21 cellular contexts compared by ENCODE assay signal in genomic region chr16:1642753-1643152, GRCh38.
"Had no signal": no experiment of that assay in that cellular context is flagged by ENCODE, and none has a peak within 500 bp of the region (broad histone marks: within the 10 kb centered on the region; RNA-seq: fewer than 3 reads in every experiment).

No MANE protein-coding gene starts in this region.

- H3K27me3 ChIP-seq: SJSA1, upper lobe of right lung had no signal

- H3K4me3 Mint-ChIP-seq: activated B cell treated with CpG ODN at 0.5 μM for 24 hours; activated T-cell treated with anti-CD3 and anti-CD28 coated beads, Interleukin-2, amount 50 U/mL, for 4 hours; central memory CD8-positive, alpha-beta T cell; memory B cell; nephron progenitor cell; stimulated activated naive B cell treated with anti-CD40 and anti-IgM and Interleukin-4, amounts not matched to agents 10 μg/mL and 1 μg/mL and 100 μg/mL, for 72 hours had no signal

- H3K9ac ChIP-seq: parathyroid adenoma had no signal

- H3K4me2 ChIP-seq: smooth muscle cell had no signal

- H2AFZ ChIP-seq: parathyroid adenoma had no signal

- H3K27ac Mint-ChIP-seq: activated B cell treated with CpG ODN at 0.5 μM for 24 hours; memory B cell; nephron progenitor cell; stimulated activated naive B cell treated with anti-CD40 and anti-IgM and Interleukin-4, amounts not matched to agents 10 μg/mL and 1 μg/mL and 100 μg/mL, for 72 hours had no signal

- DNase-seq: activated B cell treated with CpG ODN at 0.5 μM for 24 hours; activated CD4-positive, alpha-beta T cell treated with anti-CD3 and anti-CD28 coated beads for 4 hours; activated CD4-positive, alpha-beta T cell treated with anti-CD3 and anti-CD28 coated beads, Interleukin-2, amount 50 U/mL, for 48 hours; activated CD8-positive, alpha-beta memory T cell treated with anti-CD3 and anti-CD28 coated beads, Interleukin-2, amount 50 U/mL, for 48 hours; activated naive CD4-positive, alpha-beta T cell treated with Interleukin-2 at 50 U/mL for 16 hours; activated T-cell treated with anti-CD3 and anti-CD28 coated beads, Interleukin-2, amount 50 U/mL, for 4 hours; aorta; erythroblast; foreskin fibroblast; nephron progenitor cell; stimulated activated CD4-positive, alpha-beta T cell treated with anti-CD3 and anti-CD28 coated beads, Interleukin-15, amount 100 ng/mL, for 24 hours; stimulated activated naive B cell treated with anti-CD40 and anti-IgM and Interleukin-4, amounts not matched to agents 10 μg/mL and 1 μg/mL and 100 μg/mL, for 72 hours; T1000; upper lobe of right lung had no signal

- H3K4me1 ChIP-seq: parathyroid adenoma had no signal

- H3K27me3 Mint-ChIP-seq: activated B cell treated with CpG ODN at 0.5 μM for 24 hours; central memory CD8-positive, alpha-beta T cell; memory B cell; stimulated activated naive B cell treated with anti-CD40 and anti-IgM and Interleukin-4, amounts not matched to agents 10 μg/mL and 1 μg/mL and 100 μg/mL, for 72 hours had no signal

- H3K9me3 ChIP-seq: upper lobe of right lung had no signal

- ATAC-seq: activated T-cell treated with anti-CD3 and anti-CD28 coated beads, Interleukin-2, amount 50 U/mL, for 4 hours; sciatic nerve; stimulated activated naive B cell treated with anti-CD40 and anti-IgM and Interleukin-4, amounts not matched to agents 10 μg/mL and 1 μg/mL and 100 μg/mL, for 72 hours; upper lobe of right lung had no signal

- H3K27ac ChIP-seq: coronary artery, parathyroid adenoma, SJSA1, upper lobe of right lung had no signal

- H3K9me3 Mint-ChIP-seq: activated B cell treated with CpG ODN at 0.5 μM for 24 hours; activated T-cell treated with anti-CD3 and anti-CD28 coated beads, Interleukin-2, amount 50 U/mL, for 4 hours; central memory CD8-positive, alpha-beta T cell; memory B cell; nephron progenitor cell; stimulated activated naive B cell treated with anti-CD40 and anti-IgM and Interleukin-4, amounts not matched to agents 10 μg/mL and 1 μg/mL and 100 μg/mL, for 72 hours had no signal
